10 cellular contexts compared by ENCODE assay signal in the genomic region with DNA sequence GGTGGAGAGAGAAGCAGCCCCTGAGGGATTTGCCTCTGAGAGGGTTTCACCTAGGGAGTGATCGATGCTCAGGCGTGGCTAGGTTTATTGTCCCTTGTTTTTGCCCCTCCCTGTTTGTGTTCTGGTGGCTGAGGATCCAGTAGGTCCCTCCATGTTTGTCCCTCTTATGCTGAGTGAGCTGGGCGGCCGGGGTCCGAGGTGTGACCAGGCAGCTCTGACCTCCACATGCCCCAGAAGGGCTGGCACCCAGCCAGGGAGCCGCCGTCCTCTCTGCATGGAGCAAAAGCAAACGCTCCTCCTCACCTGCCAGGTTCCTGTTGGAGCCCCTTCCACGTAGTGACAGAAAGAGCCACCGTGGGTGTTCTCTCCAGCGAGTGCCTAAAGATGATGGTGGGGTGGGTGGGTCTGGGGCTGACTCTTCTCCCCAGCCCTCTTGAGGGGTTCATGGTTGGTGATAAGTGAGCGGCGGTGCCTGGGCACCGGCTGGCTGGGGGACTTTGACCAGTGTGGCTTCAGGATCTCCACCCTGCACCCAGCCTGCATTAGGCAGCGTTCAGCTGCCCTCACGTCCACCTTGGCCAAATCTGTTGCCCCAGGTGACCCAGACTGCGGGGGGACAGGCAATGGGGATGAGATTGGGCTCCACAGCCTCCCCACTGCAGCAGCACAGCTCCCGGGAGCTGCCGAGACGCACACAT. TPM values are rescaled to one million over a fixed set of nuclear protein-coding genes. Genes with fewer than 3 reads are reported as not detected.
A peak's percentile ranks its signal among the peaks of the same experiment; 100 is the strongest.
DNase-seq lines count a peak whose midpoint lies in the region; ATAC-seq and TF ChIP-seq lines count a peak whose summit lies in the region.
"Had no signal": no experiment of that assay in that cellular context is flagged by ENCODE, and none has a peak within 500 bp of the region (broad histone marks: within the 10 kb centered on the region; RNA-seq: fewer than 3 reads in every experiment).

No MANE protein-coding gene starts in this region.

- H3K9me3 ChIP-seq in RWPE2 (ENCODE audit: severe bottlenecking): no peaks in the 10 kb centered on the region
- H3K9me3 ChIP-seq in left ventricle myocardium inferior (replicated peaks): no peaks in the 10 kb centered on the region

- no peaks in the 10 kb centered on the region for H3K79me2 ChIP-seq in GM23338 (replicated peaks; ENCODE audit: insufficient read depth)

- H3K9me2 ChIP-seq in GM23338 (ENCODE audit: insufficient read depth): no peaks in the 10 kb centered on the region

- no peaks in the 10 kb centered on the region; the same call in 1 of the 2 replicates for H4K20me1 ChIP-seq in GM23338 (replicated peaks; ENCODE audit: insufficient read depth)

- no peak overlapping the region for H3K9ac ChIP-seq in rectal smooth muscle tissue (ENCODE audit: low read length)

- H3K36me3 Mint-ChIP-seq in GM23338 (ENCODE audit: low read depth): peaks cover 10% of the 10 kb centered on the region

- no peak overlapping the region for H3K4me2 ChIP-seq in GM23338

- intact Hi-C loops in left ventricle myocardium inferior (cut with micrococcal nuclease): no loop called here

- peaks cover 10% of the 10 kb centered on the region; the same call in 1 of the 2 replicates for H3F3A ChIP-seq in GM23338 (replicated peaks; ENCODE audit: low read depth)

- H3K9me3 Mint-ChIP-seq in GM23338: no peaks in the 10 kb centered on the region

- H3K4me3 Mint-ChIP-seq in GM23338: no peak overlapping the region

- TF ChIP-seq CTCF in GM23338 (conservative IDR thresholded peaks at IDR 0.05; ENCODE audit: low read depth in 2 of 2): no peak
- TF ChIP-seq CTCF in RWPE2 (IDR thresholded peaks at IDR 0.05; ENCODE audit: poor library complexity, severe bottlenecking): no peak
- no peak for TF ChIP-seq CTCF in left ventricle myocardium inferior (IDR thresholded peaks at IDR 0.05; ENCODE audit: borderline replicate concordance)

- peaks cover 7% of the 10 kb centered on the region for H3K27me3 Mint-ChIP-seq in GM23338 (ENCODE audit: insufficient read depth, low read depth, poor library complexity)

- no peaks in the 10 kb centered on the region for H3K4me1 ChIP-seq in GM23338 (ENCODE audit: insufficient read depth)
- H3K4me1 ChIP-seq in RWPE2 (ENCODE audit: insufficient read depth, poor library complexity, severe bottlenecking): peaks cover 30% of the 10 kb centered on the region
- peaks cover 70% of the 10 kb centered on the region for H3K4me1 ChIP-seq in left ventricle myocardium inferior
- H3K4me1 ChIP-seq in rectal smooth muscle tissue (ENCODE audit: control insufficient read depth, insufficient read depth, low read length): no peaks in the 10 kb centered on the region

- no peak overlapping the region for H3K4me3 ChIP-seq in GM23338
- peak overlapping the region; percentile 33 for H3K4me3 ChIP-seq in RWPE2 (ENCODE audit: severe bottlenecking)
- H3K4me3 ChIP-seq in left ventricle myocardium inferior: peak overlapping the region; percentile 56
- H3K4me3 ChIP-seq in rectal smooth muscle tissue (ENCODE audit: low read length): peak overlapping the region; percentile 38

- DNase-seq in GM23338 (ENCODE audit: low spot score) (no peak), RWPE2 (ENCODE audit: low spot score) (no peak), left ventricle myocardium inferior (peak; percentile 49), NCI-H2227 (lab: John Stamatoyannopoulos, UW; ENCODE audit: unreplicated experiment) (no peak), mucosa of gallbladder (ENCODE audit: low spot score) (no peak), SKM-1 (lab: John Stamatoyannopoulos, UW; ENCODE audit: unreplicated experiment) (no peak), NCI-H128 (lab: John Stamatoyannopoulos, UW; ENCODE audit: unreplicated experiment) (no peak)
- DNase-seq: activated CD8-positive, alpha-beta memory T cell treated with anti-CD3 and anti-CD28 coated beads, Interleukin-2, amount 50 U/mL, for 48 hours; NCI-H1048 had no signal

- H2AFZ ChIP-seq in GM23338: no peak overlapping the region

- H3K27ac ChIP-seq in GM23338 (ENCODE audit: low read depth): peak overlapping the region; percentile 39; the same call in 1 of the 2 replicates
- H3K27ac ChIP-seq in RWPE2 (ENCODE audit: poor library complexity, severe bottlenecking): peak overlapping the region; percentile 84
- H3K27ac ChIP-seq in left ventricle myocardium inferior (replicated peaks): peak overlapping the region; percentile 93
- peak overlapping the region; percentile 41 for H3K27ac ChIP-seq in rectal smooth muscle tissue (ENCODE audit: low read depth, low read length)

- no peaks in the 10 kb centered on the region for H3K27me3 ChIP-seq in GM23338 (ENCODE audit: insufficient read depth)
- no peaks in the 10 kb centered on the region for H3K27me3 ChIP-seq in RWPE2 (ENCODE audit: insufficient read depth, poor library complexity, severe bottlenecking)
- H3K27me3 ChIP-seq in left ventricle myocardium inferior (ENCODE audit: low read depth): no peaks in the 10 kb centered on the region
- H3K27me3 ChIP-seq in rectal smooth muscle tissue (ENCODE audit: control insufficient read depth, insufficient read depth, low read length): no peaks in the 10 kb centered on the region

- peaks cover 12% of the 10 kb centered on the region for H3K4me1 Mint-ChIP-seq in GM23338

- no peak overlapping the region for H3K27ac Mint-ChIP-seq in GM23338

- H3K36me3 ChIP-seq in GM23338 (ENCODE audit: insufficient read depth) (no peaks in the 10 kb centered on the region), RWPE2 (ENCODE audit: low read depth) (peaks cover 27% of the 10 kb centered on the region), left ventricle myocardium inferior (peaks cover 45% of the 10 kb centered on the region), rectal smooth muscle tissue (ENCODE audit: control insufficient read depth, insufficient read depth, low read length) (peaks cover 13% of the 10 kb centered on the region)

- ATAC-seq in GM23338 (no peak), RWPE2 (ENCODE audit: low read depth) (no peak; the same call in 2 of the 3 replicates)

TF ChIP-seq in GM23338, 12 proteins besides CTCF, POLR2A, EP300 and RAD21 (continues in another document):
- TF ChIP-seq EZH2 (IDR thresholded peaks at IDR 0.05; ENCODE audit: low read depth, unreplicated experiment) (no peak), NANOG (IDR thresholded peaks at IDR 0.05; ENCODE audit: borderline replicate concordance) (no peak), CREB1 (CRISPR knock-in tag; IDR thresholded peaks at IDR 0.05; ENCODE audit: low read depth) (no peak)

RNA-seq across cellular contexts. Expression of a gene that starts 14.1 kb away (rescaled TPM):
- total RNA-seq in GM23338 (2014; rRNA removed; shearing (Covaris generic)): 65.1 and 80.4 TPM in 2 replicates
- polyA plus RNA-seq in GM23338 (2016; fragmentation: Nextera tagmentation; extraction: Ambion mirVana): 37.1 and 39.0 TPM in 2 replicates
- total RNA-seq in left ventricle myocardium inferior: 61.9 TPM
- 67.0 TPM for total RNA-seq in mucosa of gallbladder

RNA-seq across cellular contexts. Expression of a gene that starts 54.7 kb away (rescaled TPM):
- 54.6 and 71.8 TPM in 2 replicates for total RNA-seq in GM23338 (2014; rRNA removed; shearing (Covaris generic))
- polyA plus RNA-seq in GM23338 (2016; fragmentation: Nextera tagmentation; extraction: Ambion mirVana): 10.5 and 13.1 TPM in 2 replicates
- 30.5 TPM for total RNA-seq in left ventricle myocardium inferior
- 127 TPM for total RNA-seq in mucosa of gallbladder

RNA-seq across cellular contexts. Expression of a gene that starts 54.8 kb away (rescaled TPM):
- 19.1 and 24.9 TPM in 2 replicates for total RNA-seq in GM23338 (2014; rRNA removed; shearing (Covaris generic))
- polyA plus RNA-seq in GM23338 (2016; fragmentation: Nextera tagmentation; extraction: Ambion mirVana): 17.9 and 22.5 TPM in 2 replicates
- total RNA-seq in left ventricle myocardium inferior (8.7 TPM), mucosa of gallbladder (27.1 TPM)

RNA-seq across cellular contexts. Expression of a gene that starts 55.0 kb away (rescaled TPM):
- 1.3 TPM in 1 of 2 replicates, not detected in the other for total RNA-seq in GM23338 (2014; rRNA removed; shearing (Covaris generic))
- 0.34 TPM in 1 of 2 replicates, not detected in the other for polyA plus RNA-seq in GM23338 (2016; fragmentation: Nextera tagmentation; extraction: Ambion mirVana)
- 0.77 TPM for total RNA-seq in left ventricle myocardium inferior
- 2.5 TPM for total RNA-seq in mucosa of gallbladder

Comparison
In these comparisons a context has a peak if more than half of its experiments do, and no peak if none do; other contexts are left out.
1. H3K27ac ChIP-seq: peak in every context shown above with its lines; median percentile 93 in left ventricle myocardium inferior; 84 in RWPE2; 41 in rectal smooth muscle tissue; 39 in GM23338.